In the genomic region with DNA sequence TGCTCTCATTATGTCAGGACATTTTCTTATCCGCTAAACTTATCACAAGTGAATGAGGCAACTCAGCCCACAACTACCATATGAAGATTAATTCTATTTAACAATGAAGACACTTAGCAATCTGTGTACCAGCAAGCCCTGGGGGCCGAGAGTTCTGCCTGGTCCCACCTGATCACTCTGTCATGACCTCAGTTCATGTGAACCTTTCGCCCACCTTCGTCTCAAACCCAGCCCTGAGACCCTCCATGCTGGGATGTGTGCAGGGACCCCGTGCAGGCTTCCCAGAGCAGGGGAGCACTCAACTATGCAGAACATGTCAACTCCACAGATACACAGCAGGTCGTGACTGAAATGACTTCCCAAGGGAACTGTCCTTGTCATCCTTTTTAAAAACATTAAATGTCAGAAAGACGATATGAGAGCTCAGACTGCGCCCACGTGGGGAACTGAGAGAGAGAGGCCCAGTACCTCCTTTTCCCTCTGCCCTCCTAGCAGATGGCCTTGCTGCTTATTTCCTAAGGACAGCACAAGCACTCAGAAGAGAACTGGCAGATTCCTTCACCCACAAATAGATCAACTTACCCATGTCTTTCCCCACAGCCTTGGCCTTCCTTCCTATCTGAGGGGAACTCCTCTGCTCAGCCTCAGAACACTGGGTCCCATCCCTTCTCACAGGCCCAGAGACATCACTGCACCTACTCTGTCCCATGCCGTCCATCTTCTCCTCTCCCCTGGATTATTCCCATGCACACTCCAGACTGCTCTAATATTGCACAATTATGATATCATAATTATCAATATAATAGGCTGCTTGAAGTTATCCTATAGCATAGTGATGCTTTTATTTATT, we compare ENCODE assay signal across 1 cellular context.
TF ChIP-seq lines count a peak whose summit lies in the region.

No MANE protein-coding gene starts in this region.

TF ChIP-seq in HepG2, 621 proteins besides CTCF, POLR2A, EP300 and RAD21 (continued from another document and continues in another):
- TF ChIP-seq ZNF407 (CRISPR knock-in tag; IDR thresholded peaks at IDR 0.05; ENCODE audit: not compliant biosample characterization) (peak; percentile 70), ZNF563 (CRISPR knock-in tag; IDR thresholded peaks at IDR 0.05) (0 out of 2 replicates have a peak, but pooled peaks have one; percentile 25), ZNF660 (CRISPR knock-in tag; IDR thresholded peaks at IDR 0.05; ENCODE audit: borderline replicate concordance, low read depth) (no peak), CEBPB (IDR thresholded peaks at IDR 0.05; ENCODE audit: borderline replicate concordance, low read depth, low read length) (peak; percentile 42; the same call in 1 of the 2 replicates), NCOA5 (CRISPR knock-in tag; IDR thresholded peaks at IDR 0.05) (no peak), MLXIP (CRISPR knock-in tag; IDR thresholded peaks at IDR 0.05; ENCODE audit: borderline replicate concordance) (no peak), PITX1 (CRISPR knock-in tag; IDR thresholded peaks at IDR 0.05) (no peak), RFX1 (IDR thresholded peaks at IDR 0.05) (no peak), GABPB1 (CRISPR knock-in tag; IDR thresholded peaks at IDR 0.05) (no peak), ZNF430 (CRISPR knock-in tag; IDR thresholded peaks at IDR 0.05) (no peak), ZNF607 (CRISPR knock-in tag; IDR thresholded peaks at IDR 0.05; ENCODE audit: borderline replicate concordance) (no peak), FOXA3 (CRISPR knock-in tag; IDR thresholded peaks at IDR 0.05) (no peak), ATF7-NPFF (CRISPR knock-in tag; IDR thresholded peaks at IDR 0.05; ENCODE audit: low read depth) (no peak), ZNF782 (CRISPR knock-in tag; IDR thresholded peaks at IDR 0.05; ENCODE audit: borderline replicate concordance) (no peak), PATZ1 (CRISPR knock-in tag; IDR thresholded peaks at IDR 0.05) (no peak), RFX3 (CRISPR knock-in tag; IDR thresholded peaks at IDR 0.05) (no peak), ZNF598 (CRISPR knock-in tag; IDR thresholded peaks at IDR 0.05; ENCODE audit: borderline replicate concordance) (0 out of 2 replicates have a peak, but pooled peaks have one; percentile 60), RELA (CRISPR knock-in tag; IDR thresholded peaks at IDR 0.05) (no peak), CC2D1A (CRISPR knock-in tag; IDR thresholded peaks at IDR 0.05) (no peak), AKAP8 (CRISPR knock-in tag; IDR thresholded peaks at IDR 0.05) (no peak), KLF11 (CRISPR knock-in tag; IDR thresholded peaks at IDR 0.05) (no peak), PAF1 (CRISPR knock-in tag; IDR thresholded peaks at IDR 0.05) (no peak), ZNF761 (CRISPR knock-in tag; conservative IDR thresholded peaks at IDR 0.05) (0 out of 2 replicates have a peak, but pooled peaks have one; percentile 24), ZNF687 (CRISPR knock-in tag; IDR thresholded peaks at IDR 0.05) (0 out of 2 replicates have a peak, but pooled peaks have one; percentile 25), RFXANK (CRISPR knock-in tag; IDR thresholded peaks at IDR 0.05) (no peak), SATB2 (CRISPR knock-in tag; IDR thresholded peaks at IDR 0.05) (no peak), CBX2 (IDR thresholded peaks at IDR 0.05; ENCODE audit: low read depth, low read length) (no peak), CBX2 (CRISPR knock-in tag; IDR thresholded peaks at IDR 0.05; ENCODE audit: low read depth) (no peak), GATAD2A (CRISPR knock-in tag; IDR thresholded peaks at IDR 0.05) (no peak)
- TF ChIP-seq, protein P1, sequence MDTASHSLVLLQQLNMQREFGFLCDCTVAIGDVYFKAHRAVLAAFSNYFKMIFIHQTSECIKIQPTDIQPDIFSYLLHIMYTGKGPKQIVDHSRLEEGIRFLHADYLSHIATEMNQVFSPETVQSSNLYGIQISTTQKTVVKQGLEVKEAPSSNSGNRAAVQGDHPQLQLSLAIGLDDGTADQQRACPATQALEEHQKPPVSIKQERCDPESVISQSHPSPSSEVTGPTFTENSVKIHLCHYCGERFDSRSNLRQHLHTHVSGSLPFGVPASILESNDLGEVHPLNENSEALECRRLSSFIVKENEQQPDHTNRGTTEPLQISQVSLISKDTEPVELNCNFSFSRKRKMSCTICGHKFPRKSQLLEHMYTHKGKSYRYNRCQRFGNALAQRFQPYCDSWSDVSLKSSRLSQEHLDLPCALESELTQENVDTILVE (CRISPR knock-in tag; IDR thresholded peaks at IDR 0.05), result no peak
- TF ChIP-seq, protein P2, sequence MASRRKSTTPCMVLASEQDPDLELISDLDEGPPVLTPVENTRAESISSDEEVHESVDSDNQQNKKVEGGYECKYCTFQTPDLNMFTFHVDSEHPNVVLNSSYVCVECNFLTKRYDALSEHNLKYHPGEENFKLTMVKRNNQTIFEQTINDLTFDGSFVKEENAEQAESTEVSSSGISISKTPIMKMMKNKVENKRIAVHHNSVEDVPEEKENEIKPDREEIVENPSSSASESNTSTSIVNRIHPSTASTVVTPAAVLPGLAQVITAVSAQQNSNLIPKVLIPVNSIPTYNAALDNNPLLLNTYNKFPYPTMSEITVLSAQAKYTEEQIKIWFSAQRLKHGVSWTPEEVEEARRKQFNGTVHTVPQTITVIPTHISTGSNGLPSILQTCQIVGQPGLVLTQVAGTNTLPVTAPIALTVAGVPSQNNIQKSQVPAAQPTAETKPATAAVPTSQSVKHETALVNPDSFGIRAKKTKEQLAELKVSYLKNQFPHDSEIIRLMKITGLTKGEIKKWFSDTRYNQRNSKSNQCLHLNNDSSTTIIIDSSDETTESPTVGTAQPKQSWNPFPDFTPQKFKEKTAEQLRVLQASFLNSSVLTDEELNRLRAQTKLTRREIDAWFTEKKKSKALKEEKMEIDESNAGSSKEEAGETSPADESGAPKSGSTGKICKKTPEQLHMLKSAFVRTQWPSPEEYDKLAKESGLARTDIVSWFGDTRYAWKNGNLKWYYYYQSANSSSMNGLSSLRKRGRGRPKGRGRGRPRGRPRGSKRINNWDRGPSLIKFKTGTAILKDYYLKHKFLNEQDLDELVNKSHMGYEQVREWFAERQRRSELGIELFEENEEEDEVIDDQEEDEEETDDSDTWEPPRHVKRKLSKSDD (CRISPR knock-in tag; IDR thresholded peaks at IDR 0.05; ENCODE audit: low read depth), result 0 out of 2 replicates have a peak, but pooled peaks have one; percentile 17
